In the genomic region with DNA sequence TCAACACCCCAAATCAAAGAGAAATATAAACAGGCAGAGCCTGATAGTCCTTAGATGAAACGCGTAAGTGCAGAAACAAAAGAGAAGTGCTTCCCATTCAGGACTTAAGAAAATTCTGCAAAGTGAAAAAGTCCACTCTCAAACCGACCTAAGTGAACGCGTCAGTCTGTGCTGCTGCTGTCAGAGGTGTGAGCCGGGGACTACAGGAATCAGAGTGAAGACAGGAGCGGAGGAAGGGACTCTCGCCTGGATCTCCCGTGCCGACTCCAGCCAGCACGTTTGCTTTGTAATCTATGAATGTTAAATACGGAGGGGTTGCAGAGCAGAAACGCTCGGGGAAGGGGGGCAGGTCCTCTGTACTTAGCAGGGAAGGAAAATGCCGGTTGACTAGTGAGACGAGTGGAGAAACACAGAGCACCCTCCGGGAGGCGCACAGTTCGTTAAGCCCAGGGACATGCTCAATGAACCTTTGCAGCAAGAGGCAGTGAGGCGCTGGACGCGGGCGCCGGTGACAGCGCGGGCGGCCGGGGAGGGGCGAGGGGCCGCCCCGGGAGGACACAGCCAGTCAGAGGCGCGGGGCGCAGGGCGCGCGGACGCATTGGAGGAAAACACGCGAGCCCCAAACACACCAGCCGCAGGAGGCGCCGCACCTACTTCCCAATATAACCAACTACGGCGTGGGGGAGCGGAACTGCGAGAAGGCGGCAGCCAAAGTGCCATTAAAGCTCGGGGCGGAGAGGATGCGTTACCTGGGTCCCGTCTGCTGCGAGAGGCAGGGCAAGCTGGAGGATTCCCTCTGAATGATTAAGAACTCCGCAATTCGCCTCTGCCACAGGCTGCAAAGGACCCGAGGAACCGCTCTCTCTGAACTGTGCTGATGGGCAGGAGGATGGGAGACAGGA, we compare ENCODE assay signal across 8 cellular contexts. TPM values are rescaled to one million over a fixed set of nuclear protein-coding genes. Genes with fewer than 3 reads are reported as not detected.
DNase-seq lines count a peak whose midpoint lies in the region; ATAC-seq and TF ChIP-seq lines count a peak whose summit lies in the region.

A gene (plus strand): TSS at position 626 of the 902 bp plus-strand sequence.

- peak within 1 kb of the TSS; percentile 92 for H3K4me3 Mint-ChIP-seq in GM23338

- H3K36me3 Mint-ChIP-seq in GM23338 (ENCODE audit: low read depth) = no peaks in the 10 kb centered on the region

- H3K4me3 ChIP-seq in BLaER1 treated with 17β-estradiol and CSF1 and Interleukin-3, amounts not matched to agents 10 nM and 100 nM = peak within 1 kb of the TSS; percentile 51 to 71 (median 62)
- peak within 1 kb of the TSS; percentile 68 for H3K4me3 ChIP-seq in GM23338
- peak within 1 kb of the TSS; percentile 31 for H3K4me3 ChIP-seq in right cardiac atrium (ENCODE audit: low read length)
- H3K4me3 ChIP-seq in prostate gland = peak within 1 kb of the TSS in 1 of 2 donors; percentile 20

- TF ChIP-seq POLR2A in prostate gland (IDR thresholded peaks at IDR 0.05) = no peak

- no peaks in the 10 kb centered on the region for H3K36me3 ChIP-seq in BLaER1 treated with 17β-estradiol and CSF1 and Interleukin-3, amounts not matched to agents 10 nM and 100 nM
- H3K36me3 ChIP-seq in GM23338 (ENCODE audit: insufficient read depth) (no peaks in the 10 kb centered on the region), prostate gland (no peaks in the 10 kb centered on the region)

- TF ChIP-seq CTCF in GM23338 (conservative IDR thresholded peaks at IDR 0.05; ENCODE audit: low read depth in 2 of 2) (peak in 1 of 2 experiments; percentile 40; a peak in 2 of 4 replicates), prostate gland (IDR thresholded peaks at IDR 0.05) (no peak)

- peaks cover 8% of the 10 kb centered on the region; the same call in 2 of the 3 replicates for H3K4me1 Mint-ChIP-seq in GM23338

- peak within 1 kb of the TSS; percentile 95 for H2AFZ ChIP-seq in GM23338

- peak within 1 kb of the TSS; percentile 21 to 57 (median 52); a peak in 16 of 22 replicates for H3K9ac ChIP-seq in BLaER1 treated with 17β-estradiol and CSF1 and Interleukin-3, amounts not matched to agents 10 nM and 100 nM

- intact Hi-C loops in right cardiac atrium (cut with DNase I) (no loop called here), posterior vena cava (cut with DNase I) (no loop called here), prostate gland (cut with DNase I) (no loop called here)

- no peaks in the 10 kb centered on the region for H3K79me2 ChIP-seq in GM23338 (replicated peaks; ENCODE audit: insufficient read depth)

- H3K9me3 Mint-ChIP-seq in GM23338 = no peaks in the 10 kb centered on the region

- no peak within 1 kb of the TSS for H3K27ac ChIP-seq in BLaER1 treated with 17β-estradiol and CSF1 and Interleukin-3, amounts not matched to agents 10 nM and 100 nM
- H3K27ac ChIP-seq in GM23338 (ENCODE audit: low read depth) (no peak within 1 kb of the TSS), right cardiac atrium (ENCODE audit: low read length) (no peak within 1 kb of the TSS), prostate gland (no peak within 1 kb of the TSS)

- H4K20me1 ChIP-seq in BLaER1 treated with 17β-estradiol and CSF1 and Interleukin-3, amounts not matched to agents 10 nM and 100 nM = no peaks in the 10 kb centered on the region
- no peaks in the 10 kb centered on the region for H4K20me1 ChIP-seq in GM23338 (replicated peaks; ENCODE audit: insufficient read depth)

- peaks cover 6 to 27% (median 20%) of the 10 kb centered on the region in 11 experiments; a peak in 17 of 22 replicates for H3K27me3 ChIP-seq in BLaER1 treated with 17β-estradiol and CSF1 and Interleukin-3, amounts not matched to agents 10 nM and 100 nM
- H3K27me3 ChIP-seq in GM23338 (ENCODE audit: insufficient read depth) (peaks cover 29% of the 10 kb centered on the region), right cardiac atrium (ENCODE audit: control insufficient read depth, insufficient read depth) (no peaks in the 10 kb centered on the region), prostate gland (replicated peaks; ENCODE audit: insufficient read depth) (no peaks in the 10 kb centered on the region)

- 2% methylated on average over 57 of the region's 57 CpGs for WGBS in right cardiac atrium
- WGBS in prostate gland = under 1% methylated on average over 41 of the region's 57 CpGs

- peaks cover 5% of the 10 kb centered on the region for H3K27me3 Mint-ChIP-seq in GM23338 (ENCODE audit: insufficient read depth, low read depth, poor library complexity)

- H3K4me1 ChIP-seq in BLaER1 treated with 17β-estradiol and CSF1 and Interleukin-3, amounts not matched to agents 10 nM and 100 nM = peaks cover 0 to 20% (median 4%) of the 10 kb centered on the region in 10 experiments; a peak in 7 of 20 replicates
- H3K4me1 ChIP-seq in GM23338 (ENCODE audit: insufficient read depth) = peaks cover 4% of the 10 kb centered on the region; the same call in 1 of the 2 replicates
- no peaks in the 10 kb centered on the region for H3K4me1 ChIP-seq in right cardiac atrium (ENCODE audit: control insufficient read depth, insufficient read depth, low read length)
- no peaks in the 10 kb centered on the region for H3K4me1 ChIP-seq in prostate gland (replicated peaks)

- peak; percentile 73 for DNase-seq in GM23338 (ENCODE audit: low spot score)
- peak; percentile 74 to 88 for DNase-seq in NCI-H524 (lab: John Stamatoyannopoulos, UW)
- DNase-seq in activated naive CD4-positive, alpha-beta T cell treated with anti-CD3 and anti-CD28 coated beads, Interleukin-2, amount 50 U/mL, for 16 hours = peak; percentile 13
- DNase-seq in right cardiac atrium = peak; percentile 41 to 77 (median 68)
- peak; percentile 79 for DNase-seq in posterior vena cava (ENCODE audit: low spot score)
- no peak for DNase-seq in prostate gland (ENCODE audit: low spot score)
- DNase-seq in CD1c-positive myeloid dendritic cell (ENCODE audit: extremely low spot score) = no peak

- H3K9me2 ChIP-seq in GM23338 (ENCODE audit: insufficient read depth) = no peaks in the 10 kb centered on the region

- H3K27ac Mint-ChIP-seq in GM23338 = no peak within 1 kb of the TSS

- H3K4me2 ChIP-seq in BLaER1 treated with 17β-estradiol and CSF1 and Interleukin-3, amounts not matched to agents 10 nM and 100 nM = peak within 1 kb of the TSS; percentile 80 to 99 (median 91)
- peak within 1 kb of the TSS; percentile 81 for H3K4me2 ChIP-seq in GM23338

- no peaks in the 10 kb centered on the region for H3K9me3 ChIP-seq in BLaER1 treated with 17β-estradiol and CSF1 and Interleukin-3, amounts not matched to agents 10 nM and 100 nM (replicated peaks in 1 of 11)
- H3K9me3 ChIP-seq in right cardiac atrium (ENCODE audit: control insufficient read depth, low read length) = no peaks in the 10 kb centered on the region
- H3K9me3 ChIP-seq in prostate gland = no peaks in the 10 kb centered on the region

- peak; percentile 94 for ATAC-seq in GM23338
- peak; percentile 79 to 83 for ATAC-seq in right cardiac atrium

- H3F3A ChIP-seq in GM23338 (replicated peaks; ENCODE audit: low read depth) = no peaks in the 10 kb centered on the region

TF ChIP-seq in GM23338, 12 proteins besides CTCF, POLR2A, EP300 and RAD21:
- TF ChIP-seq CREB1 (CRISPR knock-in tag; IDR thresholded peaks at IDR 0.05; ENCODE audit: low read depth) = no peak
- no peak for TF ChIP-seq POLR2AphosphoS5 (IDR thresholded peaks at IDR 0.05; ENCODE audit: low read depth)
- TF ChIP-seq STAT1 (IDR thresholded peaks at IDR 0.05; ENCODE audit: unreplicated experiment) = no peak
- TF ChIP-seq ZNF114 (CRISPR knock-in tag; IDR thresholded peaks at IDR 0.05) = no peak
- no peak for TF ChIP-seq EZH2phosphoT487 (IDR thresholded peaks at IDR 0.05; ENCODE audit: unreplicated experiment)
- TF ChIP-seq, protein P1, sequence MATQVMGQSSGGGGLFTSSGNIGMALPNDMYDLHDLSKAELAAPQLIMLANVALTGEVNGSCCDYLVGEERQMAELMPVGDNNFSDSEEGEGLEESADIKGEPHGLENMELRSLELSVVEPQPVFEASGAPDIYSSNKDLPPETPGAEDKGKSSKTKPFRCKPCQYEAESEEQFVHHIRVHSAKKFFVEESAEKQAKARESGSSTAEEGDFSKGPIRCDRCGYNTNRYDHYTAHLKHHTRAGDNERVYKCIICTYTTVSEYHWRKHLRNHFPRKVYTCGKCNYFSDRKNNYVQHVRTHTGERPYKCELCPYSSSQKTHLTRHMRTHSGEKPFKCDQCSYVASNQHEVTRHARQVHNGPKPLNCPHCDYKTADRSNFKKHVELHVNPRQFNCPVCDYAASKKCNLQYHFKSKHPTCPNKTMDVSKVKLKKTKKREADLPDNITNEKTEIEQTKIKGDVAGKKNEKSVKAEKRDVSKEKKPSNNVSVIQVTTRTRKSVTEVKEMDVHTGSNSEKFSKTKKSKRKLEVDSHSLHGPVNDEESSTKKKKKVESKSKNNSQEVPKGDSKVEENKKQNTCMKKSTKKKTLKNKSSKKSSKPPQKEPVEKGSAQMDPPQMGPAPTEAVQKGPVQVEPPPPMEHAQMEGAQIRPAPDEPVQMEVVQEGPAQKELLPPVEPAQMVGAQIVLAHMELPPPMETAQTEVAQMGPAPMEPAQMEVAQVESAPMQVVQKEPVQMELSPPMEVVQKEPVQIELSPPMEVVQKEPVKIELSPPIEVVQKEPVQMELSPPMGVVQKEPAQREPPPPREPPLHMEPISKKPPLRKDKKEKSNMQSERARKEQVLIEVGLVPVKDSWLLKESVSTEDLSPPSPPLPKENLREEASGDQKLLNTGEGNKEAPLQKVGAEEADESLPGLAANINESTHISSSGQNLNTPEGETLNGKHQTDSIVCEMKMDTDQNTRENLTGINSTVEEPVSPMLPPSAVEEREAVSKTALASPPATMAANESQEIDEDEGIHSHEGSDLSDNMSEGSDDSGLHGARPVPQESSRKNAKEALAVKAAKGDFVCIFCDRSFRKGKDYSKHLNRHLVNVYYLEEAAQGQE (IDR thresholded peaks at IDR 0.05; ENCODE audit: unreplicated experiment) = no peak

RNA-seq across cellular contexts. Expression of the gene that starts here (rescaled TPM):
- not detected in 2 replicates for total RNA-seq in GM23338 (2014; rRNA removed; shearing (Covaris generic))
- not detected in 2 replicates for polyA plus RNA-seq in GM23338 (2016; fragmentation: Nextera tagmentation; extraction: Ambion mirVana)
- total RNA-seq in right cardiac atrium = under 1 TPM in 2 of 4 donors, not detected in 2; 0.08 to 0.09 TPM
- polyA plus RNA-seq in right cardiac atrium = under 0.01 TPM
- under 1 TPM; 0.23 to 0.33 TPM for total RNA-seq in posterior vena cava
- 1 to 10 TPM in 1 of 2 donors, not detected in 1; 1.0 TPM for total RNA-seq in prostate gland

Comparison
In these comparisons a context has a peak if more than half of its experiments do, and no peak if none do; other contexts are left out.
1. Peak in DNase-seq, ATAC-seq, H3K4me3 ChIP-seq and H3K4me2 ChIP-seq in GM23338; RNA of the gene not detected or under 1 TPM.
2. Peak in DNase-seq, ATAC-seq and H3K4me3 ChIP-seq in right cardiac atrium; RNA of the gene not detected or under 1 TPM.
3. Peak in DNase-seq in posterior vena cava; RNA of the gene not detected or under 1 TPM.
4. DNase-seq: peak in NCI-H524 (2 of 2) and activated naive CD4-positive, alpha-beta T cell treated with anti-CD3 and anti-CD28 coated beads, Interleukin-2, amount 50 U/mL, for 16 hours (single experiment); none in prostate gland (single experiment) and CD1c-positive myeloid dendritic cell (single experiment).